In genomic region chr10:79224263-79224949, GRCh38 we compare ENCODE assay signal across 18 cellular contexts.
A peak's percentile ranks its signal among the peaks of the same experiment; 100 is the strongest.
DNase-seq lines count a peak whose midpoint lies in the region; ATAC-seq, FAIRE-seq and TF ChIP-seq lines count a peak whose summit lies in the region.
"Had no signal": no experiment of that assay in that cellular context is flagged by ENCODE, and none has a peak within 500 bp of the region (broad histone marks: within the 10 kb centered on the region; RNA-seq: fewer than 3 reads in every experiment).

No MANE protein-coding gene starts in this region.

- H3K27me3 Mint-ChIP-seq in astrocyte (ENCODE audit: low read depth, unreplicated experiment): no peaks in the 10 kb centered on the region
- peaks cover 23% of the 10 kb centered on the region for H3K27me3 Mint-ChIP-seq in glutamatergic neuron (ENCODE audit: unreplicated experiment)
- peaks cover 3% of the 10 kb centered on the region for H3K27me3 Mint-ChIP-seq in neural crest cell (ENCODE audit: low read depth)

- H3K27ac ChIP-seq in astrocyte (ENCODE audit: low read depth, low read length) (no peak overlapping the region), temporal lobe (ENCODE audit: low read depth, low read length) (peak overlapping the region; percentile 14)
- H3K27ac ChIP-seq: BLaER1 treated with 17β-estradiol and CSF1 and Interleukin-3, amounts not matched to agents 10 nM and 100 nM had no signal

- H3K36me3 Mint-ChIP-seq in astrocyte (ENCODE audit: low read depth, unreplicated experiment) (peaks cover 12% of the 10 kb centered on the region), glutamatergic neuron (ENCODE audit: unreplicated experiment) (no peaks in the 10 kb centered on the region), neural crest cell (ENCODE audit: low read depth) (peaks cover 9% of the 10 kb centered on the region)

- H3K4me3 Mint-ChIP-seq in astrocyte (ENCODE audit: unreplicated experiment) (peak overlapping the region; percentile 45), glutamatergic neuron (ENCODE audit: unreplicated experiment) (peak overlapping the region; percentile 44), neural crest cell (peak overlapping the region; percentile 4)
- H3K4me3 Mint-ChIP-seq: T-helper 1 cell treated with Interleukin-12 subunit alpha and Interleukin-12 subunit beta and Interleukin-4 antibody, amounts not matched to agents 30 μg/mL and 1 μg/mL, for 36 hours had no signal

- peaks cover 30% of the 10 kb centered on the region for H3K4me1 Mint-ChIP-seq in astrocyte (ENCODE audit: low read depth, unreplicated experiment)
- H3K4me1 Mint-ChIP-seq in glutamatergic neuron (ENCODE audit: low read depth, unreplicated experiment): peaks cover 57% of the 10 kb centered on the region
- peaks cover 62% of the 10 kb centered on the region for H3K4me1 Mint-ChIP-seq in neural crest cell

- peaks cover 24% of the 10 kb centered on the region for H3K79me2 ChIP-seq in astrocyte (ENCODE audit: insufficient read depth, low read length)

- H3K9ac ChIP-seq in astrocyte (ENCODE audit: low read length): peak overlapping the region; percentile 28

- TF ChIP-seq CTCF in astrocyte (IDR thresholded peaks at IDR 0.05; ENCODE audit: insufficient read depth, low read depth, low read length) (no peak), glutamatergic neuron (IDR thresholded peaks at IDR 0.05; ENCODE audit: partially characterized antibody, unreplicated experiment) (no peak), neural crest cell (conservative IDR thresholded peaks at IDR 0.05) (no peak)

- H3K36me3 ChIP-seq in astrocyte (ENCODE audit: insufficient read depth, low read length): peaks cover 32% of the 10 kb centered on the region

- H3K27ac Mint-ChIP-seq in astrocyte (ENCODE audit: unreplicated experiment): peak overlapping the region; percentile 59
- peak overlapping the region; percentile 53 for H3K27ac Mint-ChIP-seq in glutamatergic neuron (ENCODE audit: unreplicated experiment)
- H3K27ac Mint-ChIP-seq in neural crest cell (ENCODE audit: unreplicated experiment): peak overlapping the region; percentile 0
- H3K27ac Mint-ChIP-seq: T-helper 1 cell treated with Interleukin-12 subunit alpha and Interleukin-12 subunit beta and Interleukin-4 antibody, amounts not matched to agents 30 μg/mL and 1 μg/mL, for 36 hours had no signal

- H3K9me3 ChIP-seq in astrocyte (ENCODE audit: insufficient read depth, low read depth, low read length): no peaks in the 10 kb centered on the region
- H3K9me3 ChIP-seq: BLaER1 treated with 17β-estradiol and CSF1 and Interleukin-3, amounts not matched to agents 10 nM and 100 nM; Peyer's patch had no signal

- peaks cover 95% of the 10 kb centered on the region for H4K20me1 ChIP-seq in astrocyte (ENCODE audit: insufficient read depth, low read length)

- H3K4me2 ChIP-seq in astrocyte (ENCODE audit: low read length): no peak overlapping the region

- no peaks in the 10 kb centered on the region for H3K27me3 ChIP-seq in astrocyte (ENCODE audit: insufficient read depth, low read length)
- H3K27me3 ChIP-seq: BLaER1 treated with 17β-estradiol and CSF1 and Interleukin-3, amounts not matched to agents 10 nM and 100 nM; Peyer's patch had no signal

- no peak overlapping the region for H2AFZ ChIP-seq in astrocyte (ENCODE audit: low read depth, low read length)

- H3K9me3 Mint-ChIP-seq in astrocyte (ENCODE audit: unreplicated experiment) (no peaks in the 10 kb centered on the region), glutamatergic neuron (ENCODE audit: unreplicated experiment) (peaks cover 31% of the 10 kb centered on the region), neural crest cell (no peaks in the 10 kb centered on the region)
- H3K9me3 Mint-ChIP-seq: T-helper 1 cell treated with Interleukin-12 subunit alpha and Interleukin-12 subunit beta and Interleukin-4 antibody, amounts not matched to agents 30 μg/mL and 1 μg/mL, for 36 hours had no signal

- H3K4me1 ChIP-seq in astrocyte (ENCODE audit: insufficient read depth, low read length): peaks cover 40% of the 10 kb centered on the region

- ATAC-seq in GM21526 (IDR thresholded peaks at IDR 0.05; ENCODE audit: low FRiP score, unreplicated experiment): no peak

- DNase-seq in astrocyte (ENCODE audit: low read depth) (no peak), glutamatergic neuron (no peak), neural crest cell (ENCODE audit: low read depth, low spot score) (no peak), NCI-H2107 treated with DMSO at 0.1 percent for 48 hours (lab: John Stamatoyannopoulos, UW; ENCODE audit: unreplicated experiment) (no peak), cerebellar nuclear complex (lab: John Stamatoyannopoulos, UW) (no peak)
- DNase-seq: activated CD4-positive, CD25-positive, alpha-beta regulatory T cell treated with anti-CD3 and anti-CD28 coated beads, Interleukin-2, amount 50 U/mL, for 72 hours; activated T-cell treated with anti-CD3 and anti-CD28 coated beads for 4 hours; EL; KBM-7; NCI-H1436 treated with DMSO at 0.1 percent for 48 hours; NCI-H526 treated with DMSO at 0.1 percent for 48 hours; Peyer's patch; stimulated activated CD4-positive, alpha-beta T cell treated with anti-CD3 and anti-CD28 coated beads, Interleukin-2, amount 100 ng/mL, for 24 hours had no signal

- H3K4me3 ChIP-seq in astrocyte (ENCODE audit: insufficient read depth, low read depth, low read length): no peak overlapping the region
- H3K4me3 ChIP-seq: BLaER1 treated with 17β-estradiol and CSF1 and Interleukin-3, amounts not matched to agents 10 nM and 100 nM; Peyer's patch had no signal

- no peak for FAIRE-seq in astrocyte (lab: Jason Lieb, UNC)
- FAIRE-seq: GM19239 had no signal

Comparison
In these comparisons a context has a peak if more than half of its experiments do, and no peak if none do; other contexts are left out.
1. H3K27ac Mint-ChIP-seq: peak in every context shown above with its lines; median percentile 59 in astrocyte; 53 in glutamatergic neuron; 0 in neural crest cell.